8 cellular contexts compared by ENCODE assay signal in the genomic region with DNA sequence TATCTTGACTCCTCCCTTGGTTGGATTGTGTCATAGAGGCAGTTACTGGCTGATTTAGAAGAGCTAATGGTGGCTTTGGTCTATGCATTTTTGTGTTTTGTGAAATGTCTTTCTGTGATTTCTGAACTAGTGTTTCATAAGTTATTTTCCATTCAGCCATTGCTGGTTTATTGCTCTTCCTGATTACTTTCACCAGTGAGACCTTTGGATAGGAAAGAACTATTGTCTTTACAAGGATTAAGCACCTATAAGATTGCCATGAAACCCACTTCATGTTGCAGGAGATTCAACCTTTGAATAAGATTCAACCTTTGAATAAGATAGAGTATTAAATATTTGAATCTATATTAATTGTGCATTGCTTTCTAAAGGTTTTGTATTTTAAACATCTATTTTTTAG. TPM values are rescaled to one million over a fixed set of nuclear protein-coding genes. Genes with fewer than 3 reads are reported as not detected.
"Had no signal": no experiment of that assay in that cellular context is flagged by ENCODE, and none has a peak within 500 bp of the region (broad histone marks: within the 10 kb centered on the region; RNA-seq: fewer than 3 reads in every experiment).

No MANE protein-coding gene starts in this region.

- DNase-seq: GOT3, H9, HCEC 1CT, IMR-90 had no signal

- H3K27ac Mint-ChIP-seq: H9 had no signal

- FAIRE-seq: H54, HTR-8/SVneo, K562 had no signal

- ATAC-seq: K562 had no signal

- H3K4me3 Mint-ChIP-seq: H9 had no signal

- H3K4me3 ChIP-seq: K562 had no signal

RNA-seq across cellular contexts. Expression of gene HAPLN1, which starts 8.7 kb away (rescaled TPM):
- total RNA-seq: HT-29, K562 had no signal
- polyA plus RNA-seq: K562 had no signal
